17 cellular contexts compared by ENCODE assay signal in the genomic region with DNA sequence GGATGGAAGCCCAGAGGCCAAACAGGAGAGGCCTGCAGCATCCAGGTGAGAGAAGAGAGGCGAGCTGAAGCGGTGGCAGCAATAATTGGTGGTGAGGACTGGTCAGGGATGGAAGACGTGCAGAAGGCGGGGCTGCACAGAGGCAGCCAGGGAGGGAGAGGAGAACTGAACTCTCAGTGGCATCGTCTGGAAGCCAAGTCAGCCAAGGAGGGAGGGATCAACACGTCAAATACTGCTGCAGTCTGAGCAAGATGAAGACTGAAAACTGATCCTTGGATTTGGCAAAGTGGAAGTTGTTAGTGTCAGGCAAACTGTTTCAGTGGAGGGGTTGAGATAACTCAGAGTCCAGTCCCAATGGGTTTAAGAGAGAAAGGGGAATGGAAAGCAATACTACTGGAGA.
DNase-seq lines count a peak whose midpoint lies in the region; ATAC-seq lines count a peak whose summit lies in the region.
"Had no signal": no experiment of that assay in that cellular context is flagged by ENCODE, and none has a peak within 500 bp of the region (broad histone marks: within the 10 kb centered on the region; RNA-seq: fewer than 3 reads in every experiment).

No MANE protein-coding gene starts in this region.

- no peaks in the 10 kb centered on the region for H3K9me3 Mint-ChIP-seq in activated naive CD8-positive, alpha-beta T cell treated with anti-CD3 and anti-CD28 coated beads for 36 hours
- no peaks in the 10 kb centered on the region for H3K9me3 Mint-ChIP-seq in activated naive CD8-positive, alpha-beta T cell treated with anti-CD3 and anti-CD28 coated beads, Interleukin-2, amount 50 U/mL, for 24 hours
- H3K9me3 Mint-ChIP-seq in activated CD4-positive, alpha-beta memory T cell treated with anti-CD3 and anti-CD28 coated beads for 36 hours = no peaks in the 10 kb centered on the region

- H3K27ac Mint-ChIP-seq in activated naive CD8-positive, alpha-beta T cell treated with anti-CD3 and anti-CD28 coated beads for 36 hours = peak overlapping the region; percentile 8
- H3K27ac Mint-ChIP-seq in activated naive CD8-positive, alpha-beta T cell treated with anti-CD3 and anti-CD28 coated beads, Interleukin-2, amount 50 U/mL, for 24 hours = no peak overlapping the region
- H3K27ac Mint-ChIP-seq in activated CD4-positive, alpha-beta memory T cell treated with anti-CD3 and anti-CD28 coated beads for 36 hours = no peak overlapping the region

- H3K4me1 Mint-ChIP-seq in activated naive CD8-positive, alpha-beta T cell treated with anti-CD3 and anti-CD28 coated beads for 36 hours = peaks cover 8% of the 10 kb centered on the region
- H3K4me1 Mint-ChIP-seq in activated naive CD8-positive, alpha-beta T cell treated with anti-CD3 and anti-CD28 coated beads, Interleukin-2, amount 50 U/mL, for 24 hours = peaks cover 20% of the 10 kb centered on the region
- peaks cover 5% of the 10 kb centered on the region for H3K4me1 Mint-ChIP-seq in activated CD4-positive, alpha-beta memory T cell treated with anti-CD3 and anti-CD28 coated beads for 36 hours (ENCODE audit: low read depth)

- WGBS in aorta, 2 donors = 21 to 32% methylated on average over 6 of the region's 6 CpGs

- no peak for ATAC-seq in activated naive CD8-positive, alpha-beta T cell treated with anti-CD3 and anti-CD28 coated beads, Interleukin-2, amount 50 U/mL, for 24 hours
- ATAC-seq in aorta (ENCODE audit: low FRiP score) = peak; percentile 85
- no peak for ATAC-seq in GM19328 (IDR thresholded peaks at IDR 0.05; ENCODE audit: unreplicated experiment)
- ATAC-seq in HG03025 (IDR thresholded peaks at IDR 0.05; ENCODE audit: low FRiP score, unreplicated experiment) = no peak

- H3K27me3 ChIP-seq in aorta (ENCODE audit: control insufficient read depth in 1 of 2, insufficient read depth in 2 of 2, low read length in 1 of 2) = no peaks in the 10 kb centered on the region
- H3K27me3 ChIP-seq: spleen, thyroid gland had no signal

- H3K27ac ChIP-seq in aorta (ENCODE audit: low read depth in 1 of 2, low read length in 2 of 2) = no peak overlapping the region
- H3K27ac ChIP-seq: epithelial cell of prostate, spleen had no signal

- no peaks in the 10 kb centered on the region for H3K4me1 ChIP-seq in aorta (ENCODE audit: control insufficient read depth in 1 of 2, insufficient read depth in 2 of 2, low read length in 2 of 2)

- intact Hi-C loops in aorta (cut with DNase I) = no loop called here
- intact Hi-C loops in activated CD4-positive, alpha-beta memory T cell treated with anti-CD3 and anti-CD28 coated beads for 36 hours (cut with micrococcal nuclease) = no loop called here

- no peaks in the 10 kb centered on the region for H3K9me3 ChIP-seq in aorta (ENCODE audit: control insufficient read depth, low read length)
- H3K9me3 ChIP-seq: spleen, thyroid gland had no signal

- POLR2A ChIA-PET in activated CD4-positive, alpha-beta memory T cell treated with anti-CD3 and anti-CD28 coated beads for 36 hours (lab: Charles Lee) = no interaction called here

- H3K36me3 ChIP-seq in aorta (ENCODE audit: control insufficient read depth in 1 of 2, insufficient read depth in 2 of 2, low read length in 1 of 2) = peaks cover 2 to 5% of the 10 kb centered on the region in 2 donors

- peaks cover 46% of the 10 kb centered on the region for H3K36me3 Mint-ChIP-seq in activated naive CD8-positive, alpha-beta T cell treated with anti-CD3 and anti-CD28 coated beads for 36 hours
- peaks cover 55% of the 10 kb centered on the region for H3K36me3 Mint-ChIP-seq in activated naive CD8-positive, alpha-beta T cell treated with anti-CD3 and anti-CD28 coated beads, Interleukin-2, amount 50 U/mL, for 24 hours (ENCODE audit: low read depth)
- peaks cover 54% of the 10 kb centered on the region for H3K36me3 Mint-ChIP-seq in activated CD4-positive, alpha-beta memory T cell treated with anti-CD3 and anti-CD28 coated beads for 36 hours

- no peak overlapping the region for H3K4me3 ChIP-seq in aorta (ENCODE audit: low read length in 2 of 2)
- H3K4me3 ChIP-seq: spleen, thyroid gland had no signal

- CTCF ChIA-PET in activated CD4-positive, alpha-beta memory T cell treated with anti-CD3 and anti-CD28 coated beads for 36 hours (lab: Charles Lee) = no interaction called here

- DNase-seq in activated naive CD8-positive, alpha-beta T cell treated with anti-CD3 and anti-CD28 coated beads for 36 hours = no peak
- DNase-seq in activated naive CD8-positive, alpha-beta T cell treated with anti-CD3 and anti-CD28 coated beads, Interleukin-2, amount 50 U/mL, for 24 hours = no peak
- DNase-seq in fibroblast of peridontal ligament (ENCODE audit: extremely low read depth) = peak; percentile 97
- peak; percentile 23 for DNase-seq in mucosa of gallbladder (ENCODE audit: low spot score)
- DNase-seq in aorta = peak in 1 of 2 donors; percentile 80
- DNase-seq in activated CD4-positive, alpha-beta memory T cell treated with anti-CD3 and anti-CD28 coated beads for 36 hours = no peak
- DNase-seq: activated CD8-positive, alpha-beta memory T cell treated with anti-CD3 and anti-CD28 coated beads, Interleukin-2, amount 50 U/mL, for 48 hours; DMS153; naive B cell; NCI-H1105 treated with DMSO at 0.1 percent for 48 hours; NCI-H524; RPMI8226; spleen; thyroid gland had no signal

- no peak overlapping the region for H3K4me3 Mint-ChIP-seq in activated naive CD8-positive, alpha-beta T cell treated with anti-CD3 and anti-CD28 coated beads for 36 hours
- no peak overlapping the region for H3K4me3 Mint-ChIP-seq in activated naive CD8-positive, alpha-beta T cell treated with anti-CD3 and anti-CD28 coated beads, Interleukin-2, amount 50 U/mL, for 24 hours
- no peak overlapping the region for H3K4me3 Mint-ChIP-seq in activated CD4-positive, alpha-beta memory T cell treated with anti-CD3 and anti-CD28 coated beads for 36 hours
- H3K4me3 Mint-ChIP-seq: naive B cell had no signal

- H3K27me3 Mint-ChIP-seq in activated naive CD8-positive, alpha-beta T cell treated with anti-CD3 and anti-CD28 coated beads for 36 hours = no peaks in the 10 kb centered on the region
- no peaks in the 10 kb centered on the region for H3K27me3 Mint-ChIP-seq in activated naive CD8-positive, alpha-beta T cell treated with anti-CD3 and anti-CD28 coated beads, Interleukin-2, amount 50 U/mL, for 24 hours
- H3K27me3 Mint-ChIP-seq in activated CD4-positive, alpha-beta memory T cell treated with anti-CD3 and anti-CD28 coated beads for 36 hours = no peaks in the 10 kb centered on the region
- H3K27me3 Mint-ChIP-seq: naive B cell had no signal

Comparison
In these comparisons a context has a peak if more than half of its experiments do, and no peak if none do; other contexts are left out.
1. DNase-seq: peak in fibroblast of peridontal ligament (single experiment) and mucosa of gallbladder (single experiment); none in activated naive CD8-positive, alpha-beta T cell treated with anti-CD3 and anti-CD28 coated beads for 36 hours (single experiment), activated naive CD8-positive, alpha-beta T cell treated with anti-CD3 and anti-CD28 coated beads, Interleukin-2, amount 50 U/mL, for 24 hours (single experiment) and activated CD4-positive, alpha-beta memory T cell treated with anti-CD3 and anti-CD28 coated beads for 36 hours (single experiment).